Comparison of ENCODE assay signal across 13 cellular contexts in the genomic region with DNA sequence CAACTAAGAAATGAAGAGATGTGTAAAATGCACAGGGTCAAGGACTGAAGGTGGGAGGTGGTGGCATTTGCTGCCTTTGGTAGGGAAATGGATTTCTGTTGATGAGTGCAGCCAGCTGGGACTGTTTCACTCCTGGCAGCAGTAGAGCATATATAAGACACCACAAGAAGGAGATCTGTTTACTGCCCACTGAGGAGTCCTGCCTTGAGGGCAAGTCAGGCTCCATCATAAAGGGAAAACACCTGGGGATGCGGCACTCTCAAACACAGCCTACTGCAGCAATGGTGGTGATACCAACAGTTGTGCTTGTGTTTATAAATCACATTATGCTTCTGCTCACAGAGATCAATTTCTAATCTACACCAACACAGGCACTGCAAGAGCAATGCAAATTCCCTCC.
DNase-seq lines count a peak whose midpoint lies in the region; ATAC-seq lines count a peak whose summit lies in the region.
"Had no signal": no experiment of that assay in that cellular context is flagged by ENCODE, and none has a peak within 500 bp of the region (broad histone marks: within the 10 kb centered on the region; RNA-seq: fewer than 3 reads in every experiment).

No MANE protein-coding gene starts in this region.

- ATAC-seq in GM18519 (IDR thresholded peaks at IDR 0.05; ENCODE audit: low FRiP score, unreplicated experiment) (peak; percentile 32), GM21515 (IDR thresholded peaks at IDR 0.05; ENCODE audit: unreplicated experiment) (peak; percentile 40), HG03039 (IDR thresholded peaks at IDR 0.05; ENCODE audit: unreplicated experiment) (peak; percentile 45)

- no peak overlapping the region for H3K4me3 ChIP-seq in Karpas-422 (ENCODE audit: low read length)
- H3K4me3 ChIP-seq: BLaER1 had no signal

- no peaks in the 10 kb centered on the region for H3K9me2 ChIP-seq in Karpas-422 (replicated peaks; ENCODE audit: insufficient read depth, low read length)

- no peaks in the 10 kb centered on the region for H3K9me3 ChIP-seq in Karpas-422 (ENCODE audit: low read length)
- H3K9me3 ChIP-seq: BLaER1 had no signal

- no peaks in the 10 kb centered on the region for H3K79me2 ChIP-seq in Karpas-422 (ENCODE audit: low read length)

- no peak overlapping the region for H3K4me2 ChIP-seq in Karpas-422 (ENCODE audit: low read depth, low read length, poor library complexity, severe bottlenecking)
- H3K4me2 ChIP-seq: BLaER1 had no signal

- no peaks in the 10 kb centered on the region for H3K36me3 ChIP-seq in Karpas-422 (ENCODE audit: insufficient read depth, low read length)
- H3K36me3 ChIP-seq: BLaER1 had no signal

- no peaks in the 10 kb centered on the region for H4K20me1 ChIP-seq in Karpas-422 (ENCODE audit: insufficient read depth, low read depth, low read length)
- H4K20me1 ChIP-seq: BLaER1 had no signal

- H3K27ac ChIP-seq in Karpas-422 (ENCODE audit: low read length), result no peak overlapping the region
- H3K27ac ChIP-seq: BLaER1, HL-60 had no signal

- no peak overlapping the region for H3K9ac ChIP-seq in Karpas-422 (ENCODE audit: low read length)
- H3K9ac ChIP-seq: BLaER1 had no signal

- no peaks in the 10 kb centered on the region for H3K27me3 ChIP-seq in Karpas-422 (ENCODE audit: low read length)
- H3K27me3 ChIP-seq: BLaER1 had no signal

- no peaks in the 10 kb centered on the region for H3K4me1 ChIP-seq in Karpas-422 (ENCODE audit: low read length)
- H3K4me1 ChIP-seq: BLaER1 had no signal

- H2AFZ ChIP-seq in Karpas-422 (ENCODE audit: low read length), result no peak overlapping the region

- DNase-seq in RPMI7951 (ENCODE audit: low read depth) (peak; percentile 54), Karpas-422 (no peak), COLO668 (lab: John Stamatoyannopoulos, UW; ENCODE audit: unreplicated experiment) (no peak), iPS-NIHi7 (ENCODE audit: extremely low spot score) (no peak)
- DNase-seq in stimulated activated CD4-positive, alpha-beta T cell treated with anti-CD3 and anti-CD28 coated beads, Interleukin-2, amount 100 ng/mL, for 48 hours, result no peak
- DNase-seq: activated CD8-positive, alpha-beta memory T cell treated with anti-CD3 and anti-CD28 coated beads, Interleukin-2, amount 50 U/mL, for 48 hours; NCI-H1092; NK-92 treated with Interleukin-12 subunit alpha and Interleukin-12 subunit beta, amount 100 ng/mL, for 24 hours had no signal
